25 cellular contexts compared by ENCODE assay signal in genomic region chr1:200706109-200706720, GRCh38. TPM values are rescaled to one million over a fixed set of nuclear protein-coding genes. Genes with fewer than 3 reads are reported as not detected.
DNase-seq lines count a peak whose midpoint lies in the region; ATAC-seq and TF ChIP-seq lines count a peak whose summit lies in the region.
"Had no signal": no experiment of that assay in that cellular context is flagged by ENCODE, and none has a peak within 500 bp of the region (broad histone marks: within the 10 kb centered on the region; RNA-seq: fewer than 3 reads in every experiment).

No MANE protein-coding gene starts in this region.

- intact Hi-C loops in adrenal gland (cut with DNase I) (no loop called here), psoas muscle (cut with DNase I) (no loop called here)

- H3K27ac ChIP-seq in adrenal gland (peak overlapping the region in 3 of 5 donors; percentile 6 to 72 (median 23)), hepatocyte (no peak overlapping the region), SJCRH30 (no peak overlapping the region), psoas muscle (no peak overlapping the region)
- H3K27ac ChIP-seq: A549 had no signal

- H3K4me3 ChIP-seq in adrenal gland, result no peak overlapping the region
- H3K4me3 ChIP-seq in hepatocyte, result no peak overlapping the region
- H3K4me3 ChIP-seq in SJCRH30, result no peak overlapping the region
- no peak overlapping the region for H3K4me3 ChIP-seq in psoas muscle
- H3K4me3 ChIP-seq: A549 had no signal

- peak overlapping the region; percentile 26 for H2AFZ ChIP-seq in hepatocyte

- H3K4me2 ChIP-seq in hepatocyte, result no peak overlapping the region
- H3K4me2 ChIP-seq: A549 had no signal

- WGBS in adrenal gland, 4 donors, result 58 to 71% (median 65%) methylated on average over 3 of the region's 3 CpGs
- WGBS in hepatocyte (ENCODE audit: low lambda C conversion rate, missing lambda C conversion rate), result 84% methylated on average over 3 of the region's 3 CpGs
- 78 to 93% (median 90%) methylated on average over 3 of the region's 3 CpGs for WGBS in psoas muscle, 3 donors

- H3K9me3 ChIP-seq in adrenal gland (replicated peaks in 1 of 3), result no peaks in the 10 kb centered on the region
- no peaks in the 10 kb centered on the region for H3K9me3 ChIP-seq in hepatocyte (ENCODE audit: low read depth)
- H3K9me3 ChIP-seq in SJCRH30 (replicated peaks), result no peaks in the 10 kb centered on the region
- H3K9me3 ChIP-seq in psoas muscle, result no peaks in the 10 kb centered on the region
- H3K9me3 ChIP-seq: A549, Caco-2 had no signal

- H3K4me1 ChIP-seq in adrenal gland (replicated peaks in 1 of 2), result peaks cover 0 to 7% of the 10 kb centered on the region in 2 donors
- no peaks in the 10 kb centered on the region for H3K4me1 ChIP-seq in hepatocyte (ENCODE audit: insufficient read depth)
- no peaks in the 10 kb centered on the region for H3K4me1 ChIP-seq in SJCRH30
- no peaks in the 10 kb centered on the region for H3K4me1 ChIP-seq in psoas muscle
- H3K4me1 ChIP-seq: Caco-2 had no signal

- no peak for TF ChIP-seq POLR2A in adrenal gland (IDR thresholded peaks at IDR 0.05)

- H4K20me1 ChIP-seq in hepatocyte (ENCODE audit: insufficient read depth, poor library complexity, severe bottlenecking), result no peaks in the 10 kb centered on the region

- no peak for TF ChIP-seq CTCF in adrenal gland (IDR thresholded peaks at IDR 0.05)
- TF ChIP-seq CTCF in hepatocyte (IDR thresholded peaks at IDR 0.05; ENCODE audit: poor library complexity), result no peak
- TF ChIP-seq CTCF in psoas muscle (IDR thresholded peaks at IDR 0.05), result no peak

- H3K27me3 ChIP-seq in adrenal gland, result no peaks in the 10 kb centered on the region
- no peaks in the 10 kb centered on the region for H3K27me3 ChIP-seq in hepatocyte
- no peaks in the 10 kb centered on the region for H3K27me3 ChIP-seq in SJCRH30
- H3K27me3 ChIP-seq in psoas muscle (ENCODE audit: insufficient read depth in 3 of 3, low read length in 2 of 3), result no peaks in the 10 kb centered on the region

- DNase-seq in NCI-H82 treated with DMSO at 0.1 percent for 48 hours (lab: John Stamatoyannopoulos, UW; ENCODE audit: unreplicated experiment) (peak; percentile 75), adrenal gland (no peak), hepatocyte (ENCODE audit: low spot score) (no peak), SJCRH30 (no peak), psoas muscle (no peak)
- no peak for DNase-seq in activated CD4-positive, alpha-beta T cell treated with anti-CD3 and anti-CD28 coated beads for 4 hours
- DNase-seq: C1 segment of cervical spinal cord; Caco-2; CD4-positive, alpha-beta memory T cell; DMS79 treated with DMSO at 0.1 percent for 48 hours; GF-D8; MV-4-11; NCI-H1105; NCI-H1436 treated with DMSO at 0.1 percent for 48 hours; NCI-H187 treated with DMSO at 0.1 percent for 48 hours; NCI-H2171 treated with DMSO at 0.1 percent for 48 hours; NCI-H345; NCI-H524 treated with DMSO at 0.1 percent for 48 hours; NCI-H774; Right ventricle myocardium superior; RPMI8226; SW 1271 had no signal

- ATAC-seq in psoas muscle, result no peak
- ATAC-seq in HG02642 (IDR thresholded peaks at IDR 0.05; ENCODE audit: poor library complexity, unreplicated experiment), result no peak
- ATAC-seq: A549, HepG2 had no signal

- H3K36me3 ChIP-seq in adrenal gland (replicated peaks in 1 of 2), result no peaks in the 10 kb centered on the region
- no peaks in the 10 kb centered on the region for H3K36me3 ChIP-seq in hepatocyte (replicated peaks; ENCODE audit: insufficient read depth, low read depth)
- no peaks in the 10 kb centered on the region for H3K36me3 ChIP-seq in SJCRH30
- H3K36me3 ChIP-seq in psoas muscle (ENCODE audit: insufficient read depth in 1 of 2, low read depth in 1 of 2), result no peaks in the 10 kb centered on the region

- no peaks in the 10 kb centered on the region for H3K9me2 ChIP-seq in hepatocyte (replicated peaks; ENCODE audit: insufficient read depth)

- no peaks in the 10 kb centered on the region for H3K79me2 ChIP-seq in hepatocyte

RNA-seq across cellular contexts. Expression of gene CAMSAP2, which starts 32.5 kb away (rescaled TPM):
- total RNA-seq in adrenal gland (10 to 100 TPM; 22.3 to 62.6 (median 33.0) TPM), hepatocyte (28.9 and 32.9 TPM in 2 replicates), psoas muscle (10 to 100 TPM; 37.0 to 70.8 (median 49.8) TPM)
- polyA plus RNA-seq in adrenal gland (10 to 100 TPM; 22.6 to 35.6 (median 24.2) TPM), hepatocyte (9.3 and 12.5 TPM in 2 replicates), psoas muscle (10 to 100 TPM in 1 of 3 donors, 1 to 10 TPM in 2; 4.8 to 14.2 (median 6.6) TPM)
- 18.7 and 23.5 TPM in 2 replicates for total RNA-seq in SJCRH30 (2014; rRNA removed; shearing (Covaris generic))

RNA-seq across cellular contexts. Expression of gene DDX59, which starts 36.5 kb away (rescaled TPM):
- total RNA-seq in adrenal gland (10 to 100 TPM; 13.5 to 32.0 (median 24.0) TPM), hepatocyte (19.9 TPM in 2 replicates), psoas muscle (10 to 100 TPM; 18.1 to 33.7 (median 29.9) TPM)
- polyA plus RNA-seq in adrenal gland (10 to 100 TPM; 34.5 to 46.1 (median 36.9) TPM), hepatocyte (10.5 and 13.6 TPM in 2 replicates), psoas muscle (10 to 100 TPM; 16.9 to 40.1 (median 30.1) TPM)
- total RNA-seq in SJCRH30 (2014; rRNA removed; shearing (Covaris generic)), result 9.6 and 11.2 TPM in 2 replicates

Comparison
In these comparisons a context has a peak if more than half of its experiments do, and no peak if none do; other contexts are left out.
1. H3K27ac ChIP-seq: peak in adrenal gland (3 of 5); none in hepatocyte (single experiment), SJCRH30 (single experiment) and psoas muscle (single experiment).